1 cellular context compared by ENCODE assay signal in the genomic region with DNA sequence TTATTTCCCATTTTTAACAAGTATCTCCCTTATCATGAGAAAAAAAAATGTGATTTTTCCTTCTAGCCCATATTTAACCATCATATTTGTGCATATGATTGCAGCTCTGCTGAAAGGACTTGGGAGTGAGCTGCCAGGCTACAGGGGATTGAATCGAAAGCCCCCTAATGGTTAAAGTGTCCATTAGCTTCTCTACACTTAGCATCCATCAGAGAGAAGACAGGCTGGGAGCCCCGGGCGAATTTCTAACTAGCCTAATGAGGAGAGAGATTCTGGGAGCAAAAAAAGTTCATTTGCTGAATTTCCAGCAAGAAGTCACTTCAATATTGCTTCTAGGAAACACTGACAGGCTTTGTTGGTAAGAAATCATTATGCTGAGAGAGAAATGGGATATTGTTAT.
TF ChIP-seq lines count a peak whose summit lies in the region.

No MANE protein-coding gene starts in this region.

TF ChIP-seq in WTC11, 78 proteins besides CTCF, POLR2A, EP300 and RAD21 (continued from another document):
- TF ChIP-seq, protein P1, sequence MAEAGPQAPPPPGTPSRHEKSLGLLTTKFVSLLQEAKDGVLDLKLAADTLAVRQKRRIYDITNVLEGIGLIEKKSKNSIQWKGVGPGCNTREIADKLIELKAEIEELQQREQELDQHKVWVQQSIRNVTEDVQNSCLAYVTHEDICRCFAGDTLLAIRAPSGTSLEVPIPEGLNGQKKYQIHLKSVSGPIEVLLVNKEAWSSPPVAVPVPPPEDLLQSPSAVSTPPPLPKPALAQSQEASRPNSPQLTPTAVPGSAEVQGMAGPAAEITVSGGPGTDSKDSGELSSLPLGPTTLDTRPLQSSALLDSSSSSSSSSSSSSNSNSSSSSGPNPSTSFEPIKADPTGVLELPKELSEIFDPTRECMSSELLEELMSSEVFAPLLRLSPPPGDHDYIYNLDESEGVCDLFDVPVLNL (CRISPR knock-in tag; IDR thresholded peaks at IDR 0.05; ENCODE audit: borderline replicate concordance, low read depth) = no peak
- TF ChIP-seq, protein P2, sequence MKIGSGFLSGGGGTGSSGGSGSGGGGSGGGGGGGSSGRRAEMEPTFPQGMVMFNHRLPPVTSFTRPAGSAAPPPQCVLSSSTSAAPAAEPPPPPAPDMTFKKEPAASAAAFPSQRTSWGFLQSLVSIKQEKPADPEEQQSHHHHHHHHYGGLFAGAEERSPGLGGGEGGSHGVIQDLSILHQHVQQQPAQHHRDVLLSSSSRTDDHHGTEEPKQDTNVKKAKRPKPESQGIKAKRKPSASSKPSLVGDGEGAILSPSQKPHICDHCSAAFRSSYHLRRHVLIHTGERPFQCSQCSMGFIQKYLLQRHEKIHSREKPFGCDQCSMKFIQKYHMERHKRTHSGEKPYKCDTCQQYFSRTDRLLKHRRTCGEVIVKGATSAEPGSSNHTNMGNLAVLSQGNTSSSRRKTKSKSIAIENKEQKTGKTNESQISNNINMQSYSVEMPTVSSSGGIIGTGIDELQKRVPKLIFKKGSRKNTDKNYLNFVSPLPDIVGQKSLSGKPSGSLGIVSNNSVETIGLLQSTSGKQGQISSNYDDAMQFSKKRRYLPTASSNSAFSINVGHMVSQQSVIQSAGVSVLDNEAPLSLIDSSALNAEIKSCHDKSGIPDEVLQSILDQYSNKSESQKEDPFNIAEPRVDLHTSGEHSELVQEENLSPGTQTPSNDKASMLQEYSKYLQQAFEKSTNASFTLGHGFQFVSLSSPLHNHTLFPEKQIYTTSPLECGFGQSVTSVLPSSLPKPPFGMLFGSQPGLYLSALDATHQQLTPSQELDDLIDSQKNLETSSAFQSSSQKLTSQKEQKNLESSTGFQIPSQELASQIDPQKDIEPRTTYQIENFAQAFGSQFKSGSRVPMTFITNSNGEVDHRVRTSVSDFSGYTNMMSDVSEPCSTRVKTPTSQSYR (CRISPR knock-in tag; IDR thresholded peaks at IDR 0.05) = no peak
- TF ChIP-seq PRRX2 (CRISPR knock-in tag; IDR thresholded peaks at IDR 0.05) (no peak), CREB1 (CRISPR knock-in tag; IDR thresholded peaks at IDR 0.05) (no peak), IRF2 (CRISPR knock-in tag; IDR thresholded peaks at IDR 0.05; ENCODE audit: borderline replicate concordance, low read depth) (no peak)
- TF ChIP-seq, protein P3, sequence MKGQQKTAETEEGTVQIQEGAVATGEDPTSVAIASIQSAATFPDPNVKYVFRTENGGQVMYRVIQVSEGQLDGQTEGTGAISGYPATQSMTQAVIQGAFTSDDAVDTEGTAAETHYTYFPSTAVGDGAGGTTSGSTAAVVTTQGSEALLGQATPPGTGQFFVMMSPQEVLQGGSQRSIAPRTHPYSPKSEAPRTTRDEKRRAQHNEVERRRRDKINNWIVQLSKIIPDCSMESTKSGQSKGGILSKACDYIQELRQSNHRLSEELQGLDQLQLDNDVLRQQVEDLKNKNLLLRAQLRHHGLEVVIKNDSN (CRISPR knock-in tag; IDR thresholded peaks at IDR 0.05) = no peak
- TF ChIP-seq, protein P4, sequence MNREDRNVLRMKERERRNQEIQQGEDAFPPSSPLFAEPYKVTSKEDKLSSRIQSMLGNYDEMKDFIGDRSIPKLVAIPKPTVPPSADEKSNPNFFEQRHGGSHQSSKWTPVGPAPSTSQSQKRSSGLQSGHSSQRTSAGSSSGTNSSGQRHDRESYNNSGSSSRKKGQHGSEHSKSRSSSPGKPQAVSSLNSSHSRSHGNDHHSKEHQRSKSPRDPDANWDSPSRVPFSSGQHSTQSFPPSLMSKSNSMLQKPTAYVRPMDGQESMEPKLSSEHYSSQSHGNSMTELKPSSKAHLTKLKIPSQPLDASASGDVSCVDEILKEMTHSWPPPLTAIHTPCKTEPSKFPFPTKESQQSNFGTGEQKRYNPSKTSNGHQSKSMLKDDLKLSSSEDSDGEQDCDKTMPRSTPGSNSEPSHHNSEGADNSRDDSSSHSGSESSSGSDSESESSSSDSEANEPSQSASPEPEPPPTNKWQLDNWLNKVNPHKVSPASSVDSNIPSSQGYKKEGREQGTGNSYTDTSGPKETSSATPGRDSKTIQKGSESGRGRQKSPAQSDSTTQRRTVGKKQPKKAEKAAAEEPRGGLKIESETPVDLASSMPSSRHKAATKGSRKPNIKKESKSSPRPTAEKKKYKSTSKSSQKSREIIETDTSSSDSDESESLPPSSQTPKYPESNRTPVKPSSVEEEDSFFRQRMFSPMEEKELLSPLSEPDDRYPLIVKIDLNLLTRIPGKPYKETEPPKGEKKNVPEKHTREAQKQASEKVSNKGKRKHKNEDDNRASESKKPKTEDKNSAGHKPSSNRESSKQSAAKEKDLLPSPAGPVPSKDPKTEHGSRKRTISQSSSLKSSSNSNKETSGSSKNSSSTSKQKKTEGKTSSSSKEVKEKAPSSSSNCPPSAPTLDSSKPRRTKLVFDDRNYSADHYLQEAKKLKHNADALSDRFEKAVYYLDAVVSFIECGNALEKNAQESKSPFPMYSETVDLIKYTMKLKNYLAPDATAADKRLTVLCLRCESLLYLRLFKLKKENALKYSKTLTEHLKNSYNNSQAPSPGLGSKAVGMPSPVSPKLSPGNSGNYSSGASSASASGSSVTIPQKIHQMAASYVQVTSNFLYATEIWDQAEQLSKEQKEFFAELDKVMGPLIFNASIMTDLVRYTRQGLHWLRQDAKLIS (CRISPR knock-in tag; IDR thresholded peaks at IDR 0.05; ENCODE audit: borderline replicate concordance) = no peak
- TF ChIP-seq, protein P5, sequence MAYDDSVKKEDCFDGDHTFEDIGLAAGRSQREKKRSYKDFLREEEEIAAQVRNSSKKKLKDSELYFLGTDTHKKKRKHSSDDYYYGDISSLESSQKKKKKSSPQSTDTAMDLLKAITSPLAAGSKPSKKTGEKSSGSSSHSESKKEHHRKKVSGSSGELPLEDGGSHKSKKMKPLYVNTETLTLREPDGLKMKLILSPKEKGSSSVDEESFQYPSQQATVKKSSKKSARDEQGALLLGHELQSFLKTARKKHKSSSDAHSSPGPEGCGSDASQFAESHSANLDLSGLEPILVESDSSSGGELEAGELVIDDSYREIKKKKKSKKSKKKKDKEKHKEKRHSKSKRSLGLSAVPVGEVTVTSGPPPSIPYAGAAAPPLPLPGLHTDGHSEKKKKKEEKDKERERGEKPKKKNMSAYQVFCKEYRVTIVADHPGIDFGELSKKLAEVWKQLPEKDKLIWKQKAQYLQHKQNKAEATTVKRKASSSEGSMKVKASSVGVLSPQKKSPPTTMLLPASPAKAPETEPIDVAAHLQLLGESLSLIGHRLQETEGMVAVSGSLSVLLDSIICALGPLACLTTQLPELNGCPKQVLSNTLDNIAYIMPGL (CRISPR knock-in tag; IDR thresholded peaks at IDR 0.05) = no peak
